ENCODE assay signal across 1 cellular context in the genomic region with DNA sequence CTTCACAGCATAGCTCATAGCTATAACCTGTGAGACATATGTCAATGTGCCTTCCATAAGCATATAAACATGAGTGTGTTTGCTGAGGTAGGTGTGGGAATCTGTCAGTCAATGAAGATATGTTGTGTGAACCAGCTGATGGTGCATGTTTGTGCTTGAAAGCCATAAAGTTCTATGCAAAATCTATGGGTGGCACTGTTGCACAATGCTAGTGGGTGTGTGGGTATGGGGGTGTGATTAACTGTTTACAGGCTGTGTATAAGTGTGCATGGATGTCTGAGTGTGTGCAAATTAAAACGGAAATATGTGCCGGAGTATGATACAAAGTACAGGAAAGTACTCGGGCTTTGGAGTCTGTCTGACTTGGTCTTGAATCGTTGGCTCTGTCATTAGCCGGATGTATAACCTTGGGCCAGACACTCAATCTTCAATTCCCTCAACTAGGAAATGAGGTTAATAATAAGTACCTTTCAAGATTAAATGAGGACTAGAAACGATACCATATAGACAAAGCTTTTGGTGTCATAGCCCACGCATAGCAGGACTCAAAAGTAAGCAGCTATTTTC.
TF ChIP-seq lines count a peak whose summit lies in the region.

No MANE protein-coding gene starts in this region.

TF ChIP-seq in HepG2, 621 proteins besides CTCF, POLR2A, EP300 and RAD21 (continued from another document):
- TF ChIP-seq, protein P1, sequence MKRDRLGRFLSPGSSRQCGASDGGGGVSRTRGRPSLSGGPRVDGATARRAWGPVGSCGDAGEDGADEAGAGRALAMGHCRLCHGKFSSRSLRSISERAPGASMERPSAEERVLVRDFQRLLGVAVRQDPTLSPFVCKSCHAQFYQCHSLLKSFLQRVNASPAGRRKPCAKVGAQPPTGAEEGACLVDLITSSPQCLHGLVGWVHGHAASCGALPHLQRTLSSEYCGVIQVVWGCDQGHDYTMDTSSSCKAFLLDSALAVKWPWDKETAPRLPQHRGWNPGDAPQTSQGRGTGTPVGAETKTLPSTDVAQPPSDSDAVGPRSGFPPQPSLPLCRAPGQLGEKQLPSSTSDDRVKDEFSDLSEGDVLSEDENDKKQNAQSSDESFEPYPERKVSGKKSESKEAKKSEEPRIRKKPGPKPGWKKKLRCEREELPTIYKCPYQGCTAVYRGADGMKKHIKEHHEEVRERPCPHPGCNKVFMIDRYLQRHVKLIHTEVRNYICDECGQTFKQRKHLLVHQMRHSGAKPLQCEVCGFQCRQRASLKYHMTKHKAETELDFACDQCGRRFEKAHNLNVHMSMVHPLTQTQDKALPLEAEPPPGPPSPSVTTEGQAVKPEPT (CRISPR knock-in tag; IDR thresholded peaks at IDR 0.05; ENCODE audit: low read depth), result peak; percentile 99
- TF ChIP-seq, protein P2, sequence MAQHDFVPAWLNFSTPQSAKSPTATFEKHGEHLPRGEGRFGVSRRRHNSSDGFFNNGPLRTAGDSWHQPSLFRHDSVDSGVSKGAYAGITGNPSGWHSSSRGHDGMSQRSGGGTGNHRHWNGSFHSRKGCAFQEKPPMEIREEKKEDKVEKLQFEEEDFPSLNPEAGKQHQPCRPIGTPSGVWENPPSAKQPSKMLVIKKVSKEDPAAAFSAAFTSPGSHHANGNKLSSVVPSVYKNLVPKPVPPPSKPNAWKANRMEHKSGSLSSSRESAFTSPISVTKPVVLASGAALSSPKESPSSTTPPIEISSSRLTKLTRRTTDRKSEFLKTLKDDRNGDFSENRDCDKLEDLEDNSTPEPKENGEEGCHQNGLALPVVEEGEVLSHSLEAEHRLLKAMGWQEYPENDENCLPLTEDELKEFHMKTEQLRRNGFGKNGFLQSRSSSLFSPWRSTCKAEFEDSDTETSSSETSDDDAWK (CRISPR knock-in tag; IDR thresholded peaks at IDR 0.05), result no peak
- TF ChIP-seq, protein P3, sequence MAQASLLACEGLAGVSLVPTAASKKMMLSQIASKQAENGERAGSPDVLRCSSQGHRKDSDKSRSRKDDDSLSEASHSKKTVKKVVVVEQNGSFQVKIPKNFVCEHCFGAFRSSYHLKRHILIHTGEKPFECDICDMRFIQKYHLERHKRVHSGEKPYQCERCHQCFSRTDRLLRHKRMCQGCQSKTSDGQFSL (CRISPR knock-in tag; IDR thresholded peaks at IDR 0.05), result peak; percentile 92
- TF ChIP-seq TBX2 (CRISPR knock-in tag; IDR thresholded peaks at IDR 0.05; ENCODE audit: borderline replicate concordance) (no peak), CBX2 (IDR thresholded peaks at IDR 0.05; ENCODE audit: low read depth, low read length) (no peak), CBX2 (CRISPR knock-in tag; IDR thresholded peaks at IDR 0.05; ENCODE audit: low read depth) (no peak), PPARG (CRISPR knock-in tag; conservative IDR thresholded peaks at IDR 0.05) (no peak)
